21 cellular contexts compared by ENCODE assay signal in genomic region chr1:73947009-73947408, GRCh38.
DNase-seq lines count a peak whose midpoint lies in the region; ATAC-seq, FAIRE-seq and TF ChIP-seq lines count a peak whose summit lies in the region.
"Had no signal": no experiment of that assay in that cellular context is flagged by ENCODE, and none has a peak within 500 bp of the region (broad histone marks: within the 10 kb centered on the region; RNA-seq: fewer than 3 reads in every experiment).

No MANE protein-coding gene starts in this region.

- intact Hi-C loops in pancreas (cut with DNase I): no loop called here

- H3K4me3 ChIP-seq in epithelial cell of proximal tubule (ENCODE audit: low read depth, low read length) (no peak overlapping the region), pancreas (no peak overlapping the region)
- H3K4me3 ChIP-seq: BLaER1, SJSA1 had no signal

- DNase-seq in HT-29 (ENCODE audit: low spot score) (peak; percentile 13), epithelial cell of proximal tubule (ENCODE audit: low read depth) (peak; percentile 9), pancreas (peak in 2 of 6 donors; percentile 3 to 18), NCI-H69 (lab: John Stamatoyannopoulos, UW) (no peak), cortex of kidney (lab: John Stamatoyannopoulos, UW) (no peak)
- DNase-seq in activated effector memory CD4-positive, alpha-beta T cell treated with Interleukin-2 at 50 U/mL for 16 hours: no peak
- DNase-seq: CD4-positive, alpha-beta memory T cell; DMS153; HFFc6; KG1; NCI-H1417; NCI-H187; NCI-H2107; NCI-H510A; NCI-H774; T-helper 17 cell had no signal

- no peaks in the 10 kb centered on the region for H3K36me3 ChIP-seq in pancreas
- H3K36me3 ChIP-seq: BLaER1, SJSA1 had no signal

- H3K4me1 ChIP-seq in pancreas: no peaks in the 10 kb centered on the region
- H3K4me1 ChIP-seq: BLaER1, SJSA1 had no signal

- no peak for FAIRE-seq in pancreas (lab: Jason Lieb, UNC)
- FAIRE-seq: H54 had no signal

- H3K9me3 ChIP-seq in pancreas: no peaks in the 10 kb centered on the region
- H3K9me3 ChIP-seq: BLaER1, SJSA1 had no signal

- no peaks in the 10 kb centered on the region for H3K27me3 ChIP-seq in pancreas
- H3K27me3 ChIP-seq: BLaER1, SJSA1 had no signal

- no peak overlapping the region for H3K27ac ChIP-seq in pancreas
- H3K27ac ChIP-seq: BLaER1, SJSA1 had no signal

- TF ChIP-seq CTCF in epithelial cell of proximal tubule (conservative IDR thresholded peaks at IDR 0.05; ENCODE audit: low read depth, low read length) (no peak), pancreas (IDR thresholded peaks at IDR 0.05) (no peak)

- WGBS in pancreas, 2 donors: 28 to 34% methylated on average over 3 of the region's 3 CpGs

- ATAC-seq in GM19025 (IDR thresholded peaks at IDR 0.05; ENCODE audit: low read depth, unreplicated experiment) (peak; percentile 66), pancreas (peak in 3 of 4 donors; percentile 37 to 88 (median 60)), GM21528 (IDR thresholded peaks at IDR 0.05; ENCODE audit: low FRiP score, unreplicated experiment) (no peak)
- ATAC-seq: T-helper 17 cell had no signal

Comparison
In these comparisons a context has a peak if more than half of its experiments do, and no peak if none do; other contexts are left out.
1. DNase-seq: peak in HT-29 (single experiment) and epithelial cell of proximal tubule (single experiment); none in NCI-H69 (single experiment), cortex of kidney (single experiment) and activated effector memory CD4-positive, alpha-beta T cell treated with Interleukin-2 at 50 U/mL for 16 hours (single experiment).